2 cellular contexts compared by ENCODE assay signal in the genomic region with DNA sequence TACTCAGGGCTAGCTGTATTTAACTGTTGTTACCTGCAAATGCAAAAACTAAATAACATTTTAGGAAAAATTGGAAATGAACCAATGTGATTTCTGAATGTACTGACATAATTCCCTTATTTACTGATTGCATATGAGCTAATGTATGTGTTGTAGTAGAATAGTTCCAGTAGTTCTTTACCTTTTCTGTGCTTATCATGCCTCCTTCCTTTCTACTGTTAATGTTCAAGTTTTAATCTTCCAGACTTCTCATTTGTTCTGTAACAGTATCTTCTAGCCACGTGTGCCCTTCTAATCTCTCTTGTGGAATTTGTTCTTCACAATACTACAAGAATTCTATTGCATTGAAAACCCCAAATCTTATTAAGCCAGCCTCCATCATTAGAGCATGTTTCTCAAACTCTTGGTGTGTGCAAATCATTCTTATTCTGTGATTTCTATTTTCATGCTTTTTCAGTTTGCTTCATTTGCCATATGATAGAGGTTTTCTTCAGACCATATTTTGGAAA.
TF ChIP-seq lines count a peak whose summit lies in the region.

No MANE protein-coding gene starts in this region.

TF ChIP-seq in WTC11, 78 proteins besides CTCF, POLR2A, EP300 and RAD21:
- TF ChIP-seq, protein P1, sequence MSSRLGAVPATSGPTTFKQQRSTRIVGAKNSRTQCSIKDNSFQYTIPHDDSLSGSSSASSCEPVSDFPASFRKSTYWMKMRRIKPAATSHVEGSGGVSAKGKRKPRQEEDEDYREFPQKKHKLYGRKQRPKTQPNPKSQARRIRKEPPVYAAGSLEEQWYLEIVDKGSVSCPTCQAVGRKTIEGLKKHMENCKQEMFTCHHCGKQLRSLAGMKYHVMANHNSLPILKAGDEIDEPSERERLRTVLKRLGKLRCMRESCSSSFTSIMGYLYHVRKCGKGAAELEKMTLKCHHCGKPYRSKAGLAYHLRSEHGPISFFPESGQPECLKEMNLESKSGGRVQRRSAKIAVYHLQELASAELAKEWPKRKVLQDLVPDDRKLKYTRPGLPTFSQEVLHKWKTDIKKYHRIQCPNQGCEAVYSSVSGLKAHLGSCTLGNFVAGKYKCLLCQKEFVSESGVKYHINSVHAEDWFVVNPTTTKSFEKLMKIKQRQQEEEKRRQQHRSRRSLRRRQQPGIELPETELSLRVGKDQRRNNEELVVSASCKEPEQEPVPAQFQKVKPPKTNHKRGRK (CRISPR knock-in tag; IDR thresholded peaks at IDR 0.05; ENCODE audit: borderline replicate concordance) = no peak
- TF ChIP-seq IRF2 (CRISPR knock-in tag; IDR thresholded peaks at IDR 0.05; ENCODE audit: borderline replicate concordance, low read depth) (no peak), CREB1 (CRISPR knock-in tag; IDR thresholded peaks at IDR 0.05) (no peak), JAZF1 (CRISPR knock-in tag; IDR thresholded peaks at IDR 0.05) (no peak)
- TF ChIP-seq, protein P2, sequence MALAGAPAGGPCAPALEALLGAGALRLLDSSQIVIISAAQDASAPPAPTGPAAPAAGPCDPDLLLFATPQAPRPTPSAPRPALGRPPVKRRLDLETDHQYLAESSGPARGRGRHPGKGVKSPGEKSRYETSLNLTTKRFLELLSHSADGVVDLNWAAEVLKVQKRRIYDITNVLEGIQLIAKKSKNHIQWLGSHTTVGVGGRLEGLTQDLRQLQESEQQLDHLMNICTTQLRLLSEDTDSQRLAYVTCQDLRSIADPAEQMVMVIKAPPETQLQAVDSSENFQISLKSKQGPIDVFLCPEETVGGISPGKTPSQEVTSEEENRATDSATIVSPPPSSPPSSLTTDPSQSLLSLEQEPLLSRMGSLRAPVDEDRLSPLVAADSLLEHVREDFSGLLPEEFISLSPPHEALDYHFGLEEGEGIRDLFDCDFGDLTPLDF (CRISPR knock-in tag; IDR thresholded peaks at IDR 0.05) = no peak
TF ChIP-seq in WTC11: peak in this region for 0.

TF ChIP-seq in SK-N-SH, 30 proteins besides CTCF, POLR2A, EP300 and RAD21:
- TF ChIP-seq JUND (IDR thresholded peaks at IDR 0.05) (no peak), EZH2phosphoT487 (IDR thresholded peaks at IDR 0.05; ENCODE audit: borderline replicate concordance, low read depth) (no peak), RCOR1 (IDR thresholded peaks at IDR 0.05; ENCODE audit: low read length) (no peak), CHD2 (IDR thresholded peaks at IDR 0.05; ENCODE audit: low read length, partially characterized antibody) (no peak), RXRA (IDR thresholded peaks at IDR 0.05; ENCODE audit: borderline replicate concordance, low read depth) (no peak), SIN3A (IDR thresholded peaks at IDR 0.05; ENCODE audit: borderline replicate concordance, low read depth, low read length) (no peak), ELF1 (IDR thresholded peaks at IDR 0.05) (no peak), FOXM1 (IDR thresholded peaks at IDR 0.05; ENCODE audit: low read depth) (no peak), MEF2A (IDR thresholded peaks at IDR 0.05; ENCODE audit: borderline replicate concordance, low read depth) (no peak), NFIC (IDR thresholded peaks at IDR 0.05; ENCODE audit: borderline replicate concordance) (no peak), TEAD4 (IDR thresholded peaks at IDR 0.05; ENCODE audit: borderline replicate concordance, insufficient read depth) (no peak)
- TF ChIP-seq, protein P3, sequence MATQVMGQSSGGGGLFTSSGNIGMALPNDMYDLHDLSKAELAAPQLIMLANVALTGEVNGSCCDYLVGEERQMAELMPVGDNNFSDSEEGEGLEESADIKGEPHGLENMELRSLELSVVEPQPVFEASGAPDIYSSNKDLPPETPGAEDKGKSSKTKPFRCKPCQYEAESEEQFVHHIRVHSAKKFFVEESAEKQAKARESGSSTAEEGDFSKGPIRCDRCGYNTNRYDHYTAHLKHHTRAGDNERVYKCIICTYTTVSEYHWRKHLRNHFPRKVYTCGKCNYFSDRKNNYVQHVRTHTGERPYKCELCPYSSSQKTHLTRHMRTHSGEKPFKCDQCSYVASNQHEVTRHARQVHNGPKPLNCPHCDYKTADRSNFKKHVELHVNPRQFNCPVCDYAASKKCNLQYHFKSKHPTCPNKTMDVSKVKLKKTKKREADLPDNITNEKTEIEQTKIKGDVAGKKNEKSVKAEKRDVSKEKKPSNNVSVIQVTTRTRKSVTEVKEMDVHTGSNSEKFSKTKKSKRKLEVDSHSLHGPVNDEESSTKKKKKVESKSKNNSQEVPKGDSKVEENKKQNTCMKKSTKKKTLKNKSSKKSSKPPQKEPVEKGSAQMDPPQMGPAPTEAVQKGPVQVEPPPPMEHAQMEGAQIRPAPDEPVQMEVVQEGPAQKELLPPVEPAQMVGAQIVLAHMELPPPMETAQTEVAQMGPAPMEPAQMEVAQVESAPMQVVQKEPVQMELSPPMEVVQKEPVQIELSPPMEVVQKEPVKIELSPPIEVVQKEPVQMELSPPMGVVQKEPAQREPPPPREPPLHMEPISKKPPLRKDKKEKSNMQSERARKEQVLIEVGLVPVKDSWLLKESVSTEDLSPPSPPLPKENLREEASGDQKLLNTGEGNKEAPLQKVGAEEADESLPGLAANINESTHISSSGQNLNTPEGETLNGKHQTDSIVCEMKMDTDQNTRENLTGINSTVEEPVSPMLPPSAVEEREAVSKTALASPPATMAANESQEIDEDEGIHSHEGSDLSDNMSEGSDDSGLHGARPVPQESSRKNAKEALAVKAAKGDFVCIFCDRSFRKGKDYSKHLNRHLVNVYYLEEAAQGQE (IDR thresholded peaks at IDR 0.05; ENCODE audit: low read depth, low read length) = no peak
- TF ChIP-seq, protein P4, sequence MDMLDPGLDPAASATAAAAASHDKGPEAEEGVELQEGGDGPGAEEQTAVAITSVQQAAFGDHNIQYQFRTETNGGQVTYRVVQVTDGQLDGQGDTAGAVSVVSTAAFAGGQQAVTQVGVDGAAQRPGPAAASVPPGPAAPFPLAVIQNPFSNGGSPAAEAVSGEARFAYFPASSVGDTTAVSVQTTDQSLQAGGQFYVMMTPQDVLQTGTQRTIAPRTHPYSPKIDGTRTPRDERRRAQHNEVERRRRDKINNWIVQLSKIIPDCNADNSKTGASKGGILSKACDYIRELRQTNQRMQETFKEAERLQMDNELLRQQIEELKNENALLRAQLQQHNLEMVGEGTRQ (IDR thresholded peaks at IDR 0.05; ENCODE audit: borderline replicate concordance, low read depth, low read length) = no peak
